ENCODE assay signal across 9 cellular contexts in genomic region chr2:95728878-95729511, GRCh38.
DNase-seq lines count a peak whose midpoint lies in the region; ATAC-seq and TF ChIP-seq lines count a peak whose summit lies in the region.
"Had no signal": no experiment of that assay in that cellular context is flagged by ENCODE, and none has a peak within 500 bp of the region (broad histone marks: within the 10 kb centered on the region; RNA-seq: fewer than 3 reads in every experiment).

No MANE protein-coding gene starts in this region.

- no peak overlapping the region for H3K4me3 ChIP-seq in coronary artery
- no peak overlapping the region for H3K4me3 ChIP-seq in right lobe of liver
- H3K4me3 ChIP-seq: skin epidermis had no signal

- H3K27me3 ChIP-seq in right lobe of liver = no peaks in the 10 kb centered on the region

- ATAC-seq in GM18519 (IDR thresholded peaks at IDR 0.05; ENCODE audit: low FRiP score, unreplicated experiment) (peak; percentile 44), right lobe of liver (peak; percentile 91 to 95 (median 93)), HG03039 (IDR thresholded peaks at IDR 0.05; ENCODE audit: unreplicated experiment) (no peak)

- no peaks in the 10 kb centered on the region for H3K9me3 ChIP-seq in right lobe of liver

- WGBS in right lobe of liver (ENCODE audit: insufficient coverage, low coverage, low lambda C conversion rate, missing lambda C conversion rate) = 7% methylated on average over 7 of the region's 7 CpGs

- TF ChIP-seq CTCF in AG09319 (IDR thresholded peaks at IDR 0.05; ENCODE audit: low read depth, low read length) (peak; percentile 59), coronary artery (IDR thresholded peaks at IDR 0.05) (peak; percentile 44), right lobe of liver (IDR thresholded peaks at IDR 0.05) (peak; percentile 64 to 90 (median 74))

- DNase-seq in AG09319 (ENCODE audit: extremely low read depth, low read depth) = peak; percentile 72
- DNase-seq in NCI-H1417 (lab: John Stamatoyannopoulos, UW) = peak; percentile 72 to 95 (median 81)
- peak; percentile 48 for DNase-seq in SKM-1 treated with dmso at 0.1 percent for 144 hours (lab: John Stamatoyannopoulos, UW; ENCODE audit: unreplicated experiment)
- no peak for DNase-seq in coronary artery (ENCODE audit: low spot score)
- DNase-seq in right lobe of liver = peak; percentile 52 to 80 (median 63)
- DNase-seq in substantia nigra (lab: John Stamatoyannopoulos, UW) = peak in 43 of 49 donors; percentile 7 to 85 (median 56)

- TF ChIP-seq POLR2A in right lobe of liver (IDR thresholded peaks at IDR 0.05) = no peak

- H3K36me3 ChIP-seq in right lobe of liver = no peaks in the 10 kb centered on the region

- intact Hi-C loops in right lobe of liver (cut with DNase I) = no loop called here

- no peak overlapping the region for H3K27ac ChIP-seq in coronary artery
- peak overlapping the region; percentile 40 to 75 (median 60) for H3K27ac ChIP-seq in right lobe of liver
- H3K27ac ChIP-seq in substantia nigra (ENCODE audit: low read depth, low read length, poor library complexity, severe bottlenecking) = no peak overlapping the region
- H3K27ac ChIP-seq: skin epidermis had no signal

- H3K4me1 ChIP-seq in right lobe of liver = peaks cover 0 to 18% (median 5%) of the 10 kb centered on the region in 4 donors

Comparison
In these comparisons a context has a peak if more than half of its experiments do, and no peak if none do; other contexts are left out.
1. H3K27ac ChIP-seq: peak in right lobe of liver (3 of 3); none in coronary artery (0 of 2) and substantia nigra (single experiment).
2. Peak in every context shown above with its lines, with median percentiles within 50 percentile points of each other: CTCF ChIP-seq.